Comparison of ENCODE assay signal across 22 cellular contexts in genomic region chr2:229231885-229232284, GRCh38.
"Had no signal": no experiment of that assay in that cellular context is flagged by ENCODE, and none has a peak within 500 bp of the region (broad histone marks: within the 10 kb centered on the region; RNA-seq: fewer than 3 reads in every experiment).

No MANE protein-coding gene starts in this region.

- H3K4me3 ChIP-seq: gastrocnemius medialis, heart left ventricle, hepatocyte, neural progenitor cell, skin epidermis, spleen, testis, tibial artery had no signal

- DNase-seq: caudate nucleus; cerebellar nuclear complex; cortex of kidney; foreskin fibroblast; gastrocnemius medialis; heart left ventricle; kidney; mammary epithelial cell; mesendoderm; midbrain; naive thymus-derived CD4-positive, alpha-beta T cell; spleen; stimulated activated CD4-positive, alpha-beta T cell treated with anti-CD3 and anti-CD28 coated beads, Interleukin-4, amount 100 ng/mL, for 4 hours; stimulated activated naive CD8-positive, alpha-beta T cell treated with anti-CD3 and anti-CD28 coated beads, Interleukin-15, Interleukin-2, amounts not matched to agents 100 U/mL and 50 U/mL, for 24 hours; substantia nigra; testis; tibial artery had no signal

- H3K27ac ChIP-seq: hepatocyte, neural progenitor cell, parathyroid adenoma, skin epidermis, spleen, testis, tibial artery had no signal

- ATAC-seq: gastrocnemius medialis; naive thymus-derived CD4-positive, alpha-beta T cell; stimulated activated memory B cell treated with anti-CD40 and anti-IgM and Interleukin-4, amounts not matched to agents 10 μg/mL and 1 μg/mL and 100 μg/mL, for 72 hours; stimulated activated naive CD8-positive, alpha-beta T cell treated with anti-CD3 and anti-CD28 coated beads, Interleukin-15, Interleukin-2, amounts not matched to agents 100 U/mL and 50 U/mL, for 24 hours had no signal

- H3K27me3 ChIP-seq: gastrocnemius medialis, heart left ventricle, hepatocyte, neural progenitor cell, spleen, testis, tibial artery had no signal

- H3K4me1 ChIP-seq: gastrocnemius medialis, neural progenitor cell, parathyroid adenoma, spleen, testis, tibial artery had no signal

- H3K36me3 ChIP-seq: gastrocnemius medialis, neural progenitor cell, spleen, tibial artery had no signal

- H3K9me3 ChIP-seq: heart left ventricle, spleen, testis, tibial artery had no signal
